In the genomic region with DNA sequence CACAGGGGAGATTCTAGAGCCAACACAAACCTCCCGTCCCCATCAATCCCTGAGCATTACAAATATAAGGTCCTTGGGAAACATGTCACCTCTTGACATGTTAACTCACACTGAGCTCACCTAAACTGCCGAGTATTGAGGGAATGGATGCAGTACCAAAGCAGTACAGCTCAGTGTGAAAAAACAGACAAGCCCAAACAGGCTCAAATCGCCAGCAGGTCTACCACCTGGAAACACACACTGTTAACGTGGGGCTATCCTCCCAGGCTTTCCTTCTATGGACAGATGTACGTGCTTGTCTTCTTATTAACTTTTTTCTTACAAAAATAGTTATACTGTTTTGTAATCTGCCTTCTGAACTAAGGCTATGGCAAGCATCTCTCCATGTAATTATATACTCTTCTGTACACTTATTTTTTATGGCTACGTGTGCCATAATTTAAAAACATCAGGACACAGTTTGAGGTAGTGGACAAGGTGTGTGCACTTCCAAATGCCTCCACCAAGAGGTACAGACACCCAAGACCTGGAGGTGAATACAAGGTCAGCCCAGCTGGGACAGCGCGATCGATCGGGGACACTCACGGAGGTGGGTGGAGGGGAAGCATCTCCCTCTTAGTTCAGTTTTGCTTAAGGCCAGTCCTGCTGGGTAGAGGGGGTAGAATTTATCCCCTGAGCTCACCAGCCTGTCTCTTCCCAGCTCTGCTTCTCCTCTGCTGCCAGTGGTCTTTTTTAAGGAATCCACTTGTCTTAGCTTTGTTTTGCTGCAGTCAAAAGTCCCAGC, we compare ENCODE assay signal across 10 cellular contexts.
DNase-seq lines count a peak whose midpoint lies in the region; ATAC-seq, FAIRE-seq and TF ChIP-seq lines count a peak whose summit lies in the region.
"Had no signal": no experiment of that assay in that cellular context is flagged by ENCODE, and none has a peak within 500 bp of the region (broad histone marks: within the 10 kb centered on the region; RNA-seq: fewer than 3 reads in every experiment).

No MANE protein-coding gene starts in this region.

- CTCF ChIA-PET in activated CD4-positive, alpha-beta T cell treated with anti-CD3 and anti-CD28 coated beads, Interleukin-2, amount 10 ng/mL, durations not matched to agents 7 days and 5 days (lab: Charles Lee), result interaction anchor here (1.7 kb wide), 1 partner anchor 18 kb away, joined by 7 read pairs; no protein-coding TSS in a partner anchor

- POLR2A ChIA-PET in activated CD4-positive, alpha-beta T cell treated with anti-CD3 and anti-CD28 coated beads, Interleukin-2, amount 10 ng/mL, durations not matched to agents 7 days and 5 days (lab: Charles Lee), result no interaction called here

- DNase-seq in bronchial epithelial cell (ENCODE audit: low read depth), result peak; percentile 87
- no peak for DNase-seq in LoVo (ENCODE audit: low spot score)
- no peak for DNase-seq in activated CD4-positive, alpha-beta T cell treated with anti-CD3 and anti-CD28 coated beads, Interleukin-2, amount 10 ng/mL, durations not matched to agents 7 days and 5 days
- DNase-seq in activated T-helper 1 cell treated with anti-CD3 and anti-CD28 coated beads, Interleukin-12 subunit alpha, Interleukin-12 subunit beta, Interleukin-2, Interleukin-4 antibody, amounts not matched to agents 30 ng/mL and 10 ng/mL and 1 ng/mL, durations not matched to agents 14 hours and 24 hours and 36 hours (ENCODE audit: low spot score), result no peak
- no peak for DNase-seq in NCI-H1694 (lab: John Stamatoyannopoulos, UW)
- DNase-seq: adrenal gland, DMS79 treated with DMSO at 0.1 percent for 48 hours had no signal

- no peaks in the 10 kb centered on the region for H3K27me3 ChIP-seq in bronchial epithelial cell (ENCODE audit: control insufficient read depth, insufficient read depth, low read length)
- H3K27me3 ChIP-seq: adrenal gland had no signal

- TF ChIP-seq CTCF in bronchial epithelial cell (IDR thresholded peaks at IDR 0.05; ENCODE audit: insufficient read depth, low read length, severe bottlenecking), result no peak

- peaks cover 4% of the 10 kb centered on the region for H3K36me3 ChIP-seq in bronchial epithelial cell (ENCODE audit: control insufficient read depth, insufficient read depth, low read length)

- no peak overlapping the region for H3K27ac Mint-ChIP-seq in activated CD4-positive, alpha-beta T cell treated with anti-CD3 and anti-CD28 coated beads, Interleukin-2, amount 10 ng/mL, durations not matched to agents 7 days and 5 days
- no peak overlapping the region for H3K27ac Mint-ChIP-seq in activated T-helper 1 cell treated with anti-CD3 and anti-CD28 coated beads, Interleukin-12 subunit alpha, Interleukin-12 subunit beta, Interleukin-2, Interleukin-4 antibody, amounts not matched to agents 30 ng/mL and 10 ng/mL and 1 ng/mL, durations not matched to agents 14 hours and 24 hours and 36 hours

- ATAC-seq in GM18858 (IDR thresholded peaks at IDR 0.05; ENCODE audit: unreplicated experiment) (peak; percentile 42), GM21390 (IDR thresholded peaks at IDR 0.05; ENCODE audit: unreplicated experiment) (peak; percentile 61), HG03095 (IDR thresholded peaks at IDR 0.05; ENCODE audit: unreplicated experiment) (peak; percentile 37)

- H3K36me3 Mint-ChIP-seq in activated CD4-positive, alpha-beta T cell treated with anti-CD3 and anti-CD28 coated beads, Interleukin-2, amount 10 ng/mL, durations not matched to agents 7 days and 5 days (ENCODE audit: low read depth), result peaks cover 21% of the 10 kb centered on the region
- H3K36me3 Mint-ChIP-seq in activated T-helper 1 cell treated with anti-CD3 and anti-CD28 coated beads, Interleukin-12 subunit alpha, Interleukin-12 subunit beta, Interleukin-2, Interleukin-4 antibody, amounts not matched to agents 30 ng/mL and 10 ng/mL and 1 ng/mL, durations not matched to agents 14 hours and 24 hours and 36 hours (ENCODE audit: low read depth), result peaks cover 7% of the 10 kb centered on the region

- H3K9me3 Mint-ChIP-seq in activated CD4-positive, alpha-beta T cell treated with anti-CD3 and anti-CD28 coated beads, Interleukin-2, amount 10 ng/mL, durations not matched to agents 7 days and 5 days, result no peaks in the 10 kb centered on the region
- H3K9me3 Mint-ChIP-seq in activated T-helper 1 cell treated with anti-CD3 and anti-CD28 coated beads, Interleukin-12 subunit alpha, Interleukin-12 subunit beta, Interleukin-2, Interleukin-4 antibody, amounts not matched to agents 30 ng/mL and 10 ng/mL and 1 ng/mL, durations not matched to agents 14 hours and 24 hours and 36 hours, result no peaks in the 10 kb centered on the region

- H3K4me3 Mint-ChIP-seq in activated CD4-positive, alpha-beta T cell treated with anti-CD3 and anti-CD28 coated beads, Interleukin-2, amount 10 ng/mL, durations not matched to agents 7 days and 5 days, result no peak overlapping the region
- H3K4me3 Mint-ChIP-seq in activated T-helper 1 cell treated with anti-CD3 and anti-CD28 coated beads, Interleukin-12 subunit alpha, Interleukin-12 subunit beta, Interleukin-2, Interleukin-4 antibody, amounts not matched to agents 30 ng/mL and 10 ng/mL and 1 ng/mL, durations not matched to agents 14 hours and 24 hours and 36 hours, result no peak overlapping the region

- no peak overlapping the region for H3K4me3 ChIP-seq in bronchial epithelial cell (ENCODE audit: low read depth, low read length)
- H3K4me3 ChIP-seq: adrenal gland had no signal

- peaks cover under 1% of the 10 kb centered on the region for H3K4me1 Mint-ChIP-seq in activated CD4-positive, alpha-beta T cell treated with anti-CD3 and anti-CD28 coated beads, Interleukin-2, amount 10 ng/mL, durations not matched to agents 7 days and 5 days
- peaks cover 16% of the 10 kb centered on the region for H3K4me1 Mint-ChIP-seq in activated T-helper 1 cell treated with anti-CD3 and anti-CD28 coated beads, Interleukin-12 subunit alpha, Interleukin-12 subunit beta, Interleukin-2, Interleukin-4 antibody, amounts not matched to agents 30 ng/mL and 10 ng/mL and 1 ng/mL, durations not matched to agents 14 hours and 24 hours and 36 hours (ENCODE audit: low read depth)

- intact Hi-C loops in activated T-helper 1 cell treated with anti-CD3 and anti-CD28 coated beads, Interleukin-12 subunit alpha, Interleukin-12 subunit beta, Interleukin-2, Interleukin-4 antibody, amounts not matched to agents 30 ng/mL and 10 ng/mL and 1 ng/mL, durations not matched to agents 14 hours and 24 hours and 36 hours (cut with micrococcal nuclease), result loop anchor here (1.0 kb wide), 1 partner anchor 49 kb away; no protein-coding TSS in a partner anchor

- H3K27me3 Mint-ChIP-seq in activated CD4-positive, alpha-beta T cell treated with anti-CD3 and anti-CD28 coated beads, Interleukin-2, amount 10 ng/mL, durations not matched to agents 7 days and 5 days, result no peaks in the 10 kb centered on the region
- no peaks in the 10 kb centered on the region for H3K27me3 Mint-ChIP-seq in activated T-helper 1 cell treated with anti-CD3 and anti-CD28 coated beads, Interleukin-12 subunit alpha, Interleukin-12 subunit beta, Interleukin-2, Interleukin-4 antibody, amounts not matched to agents 30 ng/mL and 10 ng/mL and 1 ng/mL, durations not matched to agents 14 hours and 24 hours and 36 hours (ENCODE audit: insufficient read depth)

- FAIRE-seq in bronchial epithelial cell (lab: Jason Lieb, UNC), result no peak
